ENCODE assay signal across 1 cellular context in genomic region chr7:155489158-155489840, GRCh38.
TF ChIP-seq lines count a peak whose summit lies in the region.

No MANE protein-coding gene starts in this region.

TF ChIP-seq in GM12878, 131 proteins besides CTCF, POLR2A, EP300 and RAD21:
- TF ChIP-seq BACH1 (IDR thresholded peaks at IDR 0.05; ENCODE audit: borderline replicate concordance) (no peak), USF1 (IDR thresholded peaks at IDR 0.05; ENCODE audit: borderline replicate concordance, extremely low read length, insufficient read depth, low read depth, low read length) (no peak), BMI1 (IDR thresholded peaks at IDR 0.05; ENCODE audit: borderline replicate concordance) (no peak), SMAD1 (IDR thresholded peaks at IDR 0.05; ENCODE audit: low read depth, partially characterized antibody) (no peak), SUPT20H (IDR thresholded peaks at IDR 0.05; ENCODE audit: borderline replicate concordance, control insufficient read depth, low read depth, low read length) (no peak), ZNF592 (IDR thresholded peaks at IDR 0.05) (no peak)
